9 cellular contexts compared by ENCODE assay signal in the genomic region with DNA sequence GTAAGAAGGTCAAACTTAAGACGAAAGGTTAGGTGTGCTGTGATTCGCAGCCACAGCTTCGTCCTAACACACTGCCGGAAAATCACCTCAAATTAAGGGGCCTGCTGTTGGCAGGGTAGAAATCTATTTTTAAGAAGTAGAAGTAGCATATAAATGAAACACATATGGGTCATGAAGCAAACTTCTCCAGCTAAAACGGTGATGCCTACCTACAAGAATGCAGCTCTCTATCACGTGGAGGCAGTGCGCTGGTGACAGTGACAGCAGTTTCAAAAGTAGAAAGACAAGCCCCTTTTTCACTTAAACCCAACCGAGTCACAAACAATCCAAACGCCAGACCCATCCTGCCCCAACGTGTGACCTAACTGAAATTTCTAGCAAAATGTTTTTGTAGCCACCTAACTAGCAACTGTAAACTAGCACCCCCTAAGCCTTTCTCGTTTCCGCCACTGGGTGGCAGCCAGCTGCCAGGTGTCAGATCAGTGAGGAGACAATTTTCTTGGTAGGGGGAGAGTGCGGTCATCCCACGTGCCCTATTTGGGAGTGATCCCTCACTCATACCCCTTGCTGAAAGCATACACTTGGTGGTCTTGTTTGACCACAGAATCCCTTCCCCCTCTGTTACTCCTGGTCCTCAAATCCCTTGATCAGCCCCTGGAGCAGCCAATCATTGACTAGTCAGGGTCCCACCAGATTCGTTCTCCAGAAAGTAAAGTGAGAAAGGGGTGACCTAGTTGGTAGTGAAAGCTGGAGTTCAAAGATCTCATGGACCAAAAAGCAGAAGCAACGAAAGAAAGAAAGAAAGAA.
DNase-seq lines count a peak whose midpoint lies in the region; ATAC-seq and TF ChIP-seq lines count a peak whose summit lies in the region.
"Had no signal": no experiment of that assay in that cellular context is flagged by ENCODE, and none has a peak within 500 bp of the region (broad histone marks: within the 10 kb centered on the region; RNA-seq: fewer than 3 reads in every experiment).

No MANE protein-coding gene starts in this region.

- TF ChIP-seq POLR2A in adrenal gland (IDR thresholded peaks at IDR 0.05) (no peak), prostate gland (IDR thresholded peaks at IDR 0.05) (no peak)

- WGBS in adrenal gland, 4 donors: 42 to 47% (median 44%) methylated on average over 16 of the region's 16 CpGs
- WGBS in heart right ventricle, 2 donors: 40 to 42% methylated on average over 16 of the region's 16 CpGs
- WGBS in prostate gland: 44% methylated on average over 16 of the region's 16 CpGs

- CTCF ChIA-PET in AG04450 (lab: Charles Lee) (interaction anchor here (0.6 to 10.8 kb wide), 21 partner anchors 10 to 258 kb away, joined by 3 to 213 read pairs (median 4); no protein-coding TSS in a partner anchor), RWPE1 (lab: Yijun Ruan, JAX) (interaction anchor here (0.5 to 3.4 kb wide), 25 partner anchors 10 to 630 kb away, joined by 3 to 81 read pairs (median 4); no protein-coding TSS in a partner anchor)

- no peak overlapping the region for H3K4me3 ChIP-seq in AG04450 (ENCODE audit: low read depth, low read length)
- no peak overlapping the region for H3K4me3 ChIP-seq in adrenal gland
- no peak overlapping the region for H3K4me3 ChIP-seq in heart right ventricle
- no peak overlapping the region for H3K4me3 ChIP-seq in prostate gland

- peak; percentile 95 for TF ChIP-seq CTCF in AG04450 (IDR thresholded peaks at IDR 0.05; ENCODE audit: low read depth, low read length)
- TF ChIP-seq CTCF in RWPE1 (conservative IDR thresholded peaks at IDR 0.05; ENCODE audit: low read depth): peak; percentile 88
- TF ChIP-seq CTCF in adrenal gland (IDR thresholded peaks at IDR 0.05): peak; percentile 50 to 82 (median 71)
- peak; percentile 73 to 91 (median 83) for TF ChIP-seq CTCF in heart right ventricle (IDR thresholded peaks at IDR 0.05)
- TF ChIP-seq CTCF in prostate gland (IDR thresholded peaks at IDR 0.05): peak; percentile 65 to 79 (median 76)

- no peaks in the 10 kb centered on the region for H3K4me1 ChIP-seq in adrenal gland (replicated peaks in 1 of 2)
- peaks cover 0 to 13% (median 0%) of the 10 kb centered on the region in 9 donors for H3K4me1 ChIP-seq in heart right ventricle
- no peaks in the 10 kb centered on the region for H3K4me1 ChIP-seq in prostate gland (replicated peaks)

- H3K27me3 ChIP-seq in AG04450 (ENCODE audit: control insufficient read depth, insufficient read depth, low read length) (no peaks in the 10 kb centered on the region), adrenal gland (no peaks in the 10 kb centered on the region), heart right ventricle (no peaks in the 10 kb centered on the region), prostate gland (replicated peaks; ENCODE audit: insufficient read depth) (no peaks in the 10 kb centered on the region)
- H3K27me3 ChIP-seq: neutrophil had no signal

- intact Hi-C loops in adrenal gland (cut with DNase I): loop anchor here (5.0 kb wide), 1 partner anchor 140 kb away; no protein-coding TSS in a partner anchor
- intact Hi-C loops in heart right ventricle (cut with DNase I): loop anchor here (1.0 to 10.0 kb wide), 12 partner anchors 70 to 633 kb away; a partner anchor contains a TSS
- intact Hi-C loops in prostate gland (cut with DNase I): loop anchor here (1.0 to 10.0 kb wide), 4 partner anchors 70 to 630 kb away; a partner anchor contains a TSS

- H3K9me3 ChIP-seq in AG04450 (ENCODE audit: control insufficient read depth, insufficient read depth, low read length) (no peaks in the 10 kb centered on the region), adrenal gland (replicated peaks in 1 of 3) (no peaks in the 10 kb centered on the region), heart right ventricle (no peaks in the 10 kb centered on the region), prostate gland (no peaks in the 10 kb centered on the region)
- H3K9me3 ChIP-seq: neutrophil had no signal

- DNase-seq in AG04450 (ENCODE audit: low read depth, low spot score) (no peak), KG1 (lab: John Stamatoyannopoulos, UW) (peak; percentile 5), RWPE1 (ENCODE audit: low spot score) (peak; percentile 86), adrenal gland (peak; percentile 61 to 84 (median 63)), heart right ventricle (peak; percentile 63 to 75), prostate gland (ENCODE audit: low spot score) (peak; percentile 58)

- POLR2A ChIA-PET in AG04450 (lab: Yijun Ruan, JAX): interaction anchor here (0.7 kb wide), 1 partner anchor 73 kb away, joined by 3 read pairs; no protein-coding TSS in a partner anchor
- POLR2A ChIA-PET in RWPE1 (lab: Yijun Ruan, JAX; ENCODE audit: low non-redundant PET): no interaction called here

- no peak overlapping the region for H3K27ac ChIP-seq in AG04450 (ENCODE audit: low read depth, low read length)
- no peak overlapping the region for H3K27ac ChIP-seq in RWPE1
- no peak overlapping the region for H3K27ac ChIP-seq in adrenal gland
- no peak overlapping the region for H3K27ac ChIP-seq in heart right ventricle
- H3K27ac ChIP-seq in prostate gland: no peak overlapping the region
- H3K27ac ChIP-seq: neutrophil had no signal

- peak; percentile 69 for ATAC-seq in GM18502 (IDR thresholded peaks at IDR 0.05; ENCODE audit: poor library complexity, unreplicated experiment)
- peak; percentile 68 to 83 (median 74) for ATAC-seq in heart right ventricle
- ATAC-seq in HG03045 (IDR thresholded peaks at IDR 0.05; ENCODE audit: unreplicated experiment): no peak

- no peaks in the 10 kb centered on the region for H3K36me3 ChIP-seq in adrenal gland (replicated peaks in 1 of 2)
- H3K36me3 ChIP-seq in heart right ventricle: no peaks in the 10 kb centered on the region
- H3K36me3 ChIP-seq in prostate gland: no peaks in the 10 kb centered on the region
- H3K36me3 ChIP-seq: neutrophil had no signal
